ENCODE assay signal across 18 cellular contexts in genomic region chr10:69486922-69487730, GRCh38. TPM values are rescaled to one million over a fixed set of nuclear protein-coding genes. Genes with fewer than 3 reads are reported as not detected.
DNase-seq lines count a peak whose midpoint lies in the region; ATAC-seq, FAIRE-seq and TF ChIP-seq lines count a peak whose summit lies in the region.
"Had no signal": no experiment of that assay in that cellular context is flagged by ENCODE, and none has a peak within 500 bp of the region (broad histone marks: within the 10 kb centered on the region; RNA-seq: fewer than 3 reads in every experiment).

No MANE protein-coding gene starts in this region.

- H3K27me3 ChIP-seq in lower lobe of right lung (ENCODE audit: low read depth): no peaks in the 10 kb centered on the region
- H3K27me3 ChIP-seq: pancreas, Peyer's patch had no signal

- H3K9me3 Mint-ChIP-seq in chondrocyte (ENCODE audit: low read depth) (peaks cover 12% of the 10 kb centered on the region), progenitor cell of endocrine pancreas (ENCODE audit: low read depth) (peaks cover 12% of the 10 kb centered on the region)

- H3K9me3 ChIP-seq in lower lobe of right lung: peaks cover 7% of the 10 kb centered on the region
- H3K9me3 ChIP-seq: pancreas had no signal

- H3K4me1 Mint-ChIP-seq in chondrocyte (ENCODE audit: low read depth) (peaks cover 9% of the 10 kb centered on the region), progenitor cell of endocrine pancreas (ENCODE audit: low read depth) (no peaks in the 10 kb centered on the region)

- DNase-seq in M059J (ENCODE audit: low read depth) (peak; percentile 92), chondrocyte (ENCODE audit: low spot score) (peak; percentile 33), lower lobe of right lung (peak; percentile 36), GM12891 (ENCODE audit: insufficient read length, low spot score) (no peak), progenitor cell of endocrine pancreas (ENCODE audit: low spot score, unreplicated experiment) (no peak), NCI-H2107 treated with DMSO at 0.1 percent for 48 hours (lab: John Stamatoyannopoulos, UW; ENCODE audit: unreplicated experiment) (no peak)
- DNase-seq: activated CD4-positive, alpha-beta T cell treated with anti-CD3 and anti-CD28 coated beads for 1 hour; activated T-cell treated with anti-CD3 and anti-CD28 coated beads for 4 hours; NCI-H1436; NCI-H69; Peyer's patch; stimulated activated CD4-positive, alpha-beta T cell treated with anti-CD3 and anti-CD28 coated beads, Interleukin-2, amount 100 ng/mL, for 24 hours had no signal

- no peak overlapping the region for H3K4me3 ChIP-seq in lower lobe of right lung
- H3K4me3 ChIP-seq: pancreas, Peyer's patch had no signal

- no peak for FAIRE-seq in GM12891 (lab: Jason Lieb, UNC)
- FAIRE-seq: G401.6, pancreas had no signal

- peaks cover 8% of the 10 kb centered on the region for H3K36me3 ChIP-seq in lower lobe of right lung
- H3K36me3 ChIP-seq: pancreas had no signal

- H3K27ac ChIP-seq in lower lobe of right lung (no peak overlapping the region), temporal lobe (ENCODE audit: low read depth, low read length) (peak overlapping the region; percentile 44)
- H3K27ac ChIP-seq: pancreas had no signal

- H3K36me3 Mint-ChIP-seq in chondrocyte (ENCODE audit: low read depth): peaks cover 8% of the 10 kb centered on the region
- H3K36me3 Mint-ChIP-seq in progenitor cell of endocrine pancreas (ENCODE audit: insufficient read depth): peaks cover 9% of the 10 kb centered on the region
- H3K36me3 Mint-ChIP-seq: CD14-positive monocyte had no signal

- H3K4me3 Mint-ChIP-seq in chondrocyte (ENCODE audit: unreplicated experiment) (no peak overlapping the region), progenitor cell of endocrine pancreas (ENCODE audit: low read depth) (no peak overlapping the region)
- H3K4me3 Mint-ChIP-seq: CD14-positive monocyte; T-helper 1 cell treated with Interleukin-12 subunit alpha and Interleukin-12 subunit beta and Interleukin-4 antibody, amounts not matched to agents 30 μg/mL and 1 μg/mL, for 36 hours had no signal

- H3K4me1 ChIP-seq in lower lobe of right lung: peaks cover 6% of the 10 kb centered on the region
- H3K4me1 ChIP-seq: pancreas had no signal

- no peak for TF ChIP-seq CTCF in chondrocyte (IDR thresholded peaks at IDR 0.05)
- no peak for TF ChIP-seq CTCF in lower lobe of right lung (IDR thresholded peaks at IDR 0.05)
- TF ChIP-seq CTCF in progenitor cell of endocrine pancreas (IDR thresholded peaks at IDR 0.05; ENCODE audit: unreplicated experiment): no peak

- H3K27me3 Mint-ChIP-seq in chondrocyte (ENCODE audit: low read depth) (no peaks in the 10 kb centered on the region), progenitor cell of endocrine pancreas (no peaks in the 10 kb centered on the region)

- no peak overlapping the region for H3K27ac Mint-ChIP-seq in chondrocyte (ENCODE audit: unreplicated experiment)
- H3K27ac Mint-ChIP-seq in progenitor cell of endocrine pancreas: no peak overlapping the region
- H3K27ac Mint-ChIP-seq: CD14-positive monocyte; T-helper 1 cell treated with Interleukin-12 subunit alpha and Interleukin-12 subunit beta and Interleukin-4 antibody, amounts not matched to agents 30 μg/mL and 1 μg/mL, for 36 hours had no signal

- intact Hi-C loops in lower lobe of right lung (cut with DNase I): no loop called here

- TF ChIP-seq POLR2A in GM12891 (IDR thresholded peaks at IDR 0.05; ENCODE audit: low read depth, low read length): no peak

- peak in 1 of 2 donors; percentile 67 for ATAC-seq in lower lobe of right lung
- ATAC-seq: activated naive CD4-positive, alpha-beta T cell treated with anti-CD3 and anti-CD28 coated beads, Interleukin-2, amount 50 U/mL, for 72 hours; pancreas had no signal

TF ChIP-seq in GM12891, 5 proteins besides CTCF, POLR2A, EP300 and RAD21:
- no peak for TF ChIP-seq TAF1 (IDR thresholded peaks at IDR 0.05; ENCODE audit: low read depth, low read length)
- TF ChIP-seq POLR2AphosphoS5 (IDR thresholded peaks at IDR 0.05; ENCODE audit: low read depth, low read length): no peak
- no peak for TF ChIP-seq SPI1 (IDR thresholded peaks at IDR 0.05; ENCODE audit: low read depth, low read length)
- TF ChIP-seq POU2F2 (IDR thresholded peaks at IDR 0.05; ENCODE audit: low read depth, low read length): no peak
- no peak for TF ChIP-seq PAX5 (IDR thresholded peaks at IDR 0.05; ENCODE audit: insufficient read depth, low read length, severe bottlenecking)

RNA-seq across cellular contexts. Expression of gene TSPAN15, which starts 35.9 kb away (rescaled TPM):
- 109 and 179 TPM in 2 replicates for total RNA-seq in M059J (2014; rRNA removed; shearing (Covaris generic))
- total RNA-seq in chondrocyte: 1.7 to 11.1 TPM (median 8.9 TPM) in 3 replicates
- total RNA-seq in lower lobe of right lung: 46.1 TPM
- 3.7 TPM for total RNA-seq in temporal lobe
- polyA plus RNA-seq in GM12891 (2012; ENCODE audit: low read depth, missing spikeins): 2.2 TPM
- total RNA-seq in progenitor cell of endocrine pancreas: 14.7 and 17.9 TPM in 2 replicates

Comparison
In these comparisons a context has a peak if more than half of its experiments do, and no peak if none do; other contexts are left out.
1. DNase-seq: peak in M059J (single experiment), chondrocyte (single experiment) and lower lobe of right lung (single experiment); none in GM12891 (single experiment), progenitor cell of endocrine pancreas (single experiment) and NCI-H2107 treated with DMSO at 0.1 percent for 48 hours (single experiment).